Comparison of ENCODE assay signal across 8 cellular contexts in genomic region chr2:74959106-74959751, GRCh38. TPM values are rescaled to one million over a fixed set of nuclear protein-coding genes. Genes with fewer than 3 reads are reported as not detected.
DNase-seq lines count a peak whose midpoint lies in the region; ATAC-seq, FAIRE-seq and TF ChIP-seq lines count a peak whose summit lies in the region.

No MANE protein-coding gene starts in this region.

- no peaks in the 10 kb centered on the region for H3K79me2 ChIP-seq in H1 (ENCODE audit: control insufficient read depth in 1 of 2, insufficient read depth in 2 of 2, low read length in 2 of 2)

- H3K4me3 ChIP-seq in Peyer's patch (peak overlapping the region; percentile 58 to 93 (median 59)), H1 (ENCODE audit: extremely low read depth in 1 of 4, insufficient read depth in 2 of 4, low read depth in 3 of 4, low read length in 4 of 4) (peak overlapping the region; percentile 61 to 69 (median 64); a peak in 7 of 8 replicates), ovary (peak overlapping the region; percentile 75)

- H3K23me2 ChIP-seq in H1 (ENCODE audit: low read depth, low read length), result peaks cover 2% of the 10 kb centered on the region; the same call in 1 of the 2 replicates

- H2BK5ac ChIP-seq in H1 (ENCODE audit: low read depth, low read length), result no peak overlapping the region

- no peak overlapping the region for H2BK20ac ChIP-seq in H1 (ENCODE audit: low read length)

- H3K36me3 ChIP-seq in ES-I3 (ENCODE audit: insufficient read depth, low read length), result no peaks in the 10 kb centered on the region; the same call in 1 of the 2 replicates
- H3K36me3 ChIP-seq in Peyer's patch, result no peaks in the 10 kb centered on the region
- no peaks in the 10 kb centered on the region for H3K36me3 ChIP-seq in H1 (ENCODE audit: control insufficient read depth in 2 of 4, insufficient read depth in 4 of 4, low read length in 3 of 4)
- no peaks in the 10 kb centered on the region for H3K36me3 ChIP-seq in ovary

- H2BK12ac ChIP-seq in H1 (ENCODE audit: low read depth, low read length), result no peak overlapping the region

- H3K9ac ChIP-seq in ES-I3 (ENCODE audit: low read depth, low read length) (peak overlapping the region; percentile 57; the same call in 1 of the 2 replicates), H1 (replicated peaks in 1 of 4; ENCODE audit: extremely low read depth in 1 of 4, low read depth in 3 of 4, low read length in 3 of 4) (no peak overlapping the region)

- CTCF ChIA-PET in H1 (lab: Charles Lee; ENCODE audit: partially characterized antibody), result interaction anchor here (1.4 kb wide), 1 partner anchor 108 kb away, joined by 3 read pairs; no protein-coding TSS in a partner anchor

- FAIRE-seq in H1 (lab: Jason Lieb, UNC), result no peak

- no peak overlapping the region for H4K5ac ChIP-seq in H1 (ENCODE audit: insufficient read length, low read depth, low read length)

- H3K9me3 ChIP-seq in ES-I3 (ENCODE audit: control insufficient read depth, insufficient read depth, low read length) (peaks cover 15% of the 10 kb centered on the region; the same call in 1 of the 2 replicates), Peyer's patch (no peaks in the 10 kb centered on the region), H1 (ENCODE audit: insufficient read depth in 2 of 2, low read depth in 1 of 2, low read length in 1 of 2) (peaks cover 5 to 6% of the 10 kb centered on the region in 2 experiments), ovary (no peaks in the 10 kb centered on the region)

- H4K91ac ChIP-seq in H1 (replicated peaks; ENCODE audit: insufficient read length, low read length), result no peak overlapping the region

- no peak overlapping the region for H3K56ac ChIP-seq in H1 (replicated peaks; ENCODE audit: insufficient read length, low read depth, low read length)

- no peak overlapping the region for H4K8ac ChIP-seq in H1 (ENCODE audit: extremely low read depth, insufficient read depth, low read length)

- DNase-seq in Peyer's patch, result no peak
- no peak for DNase-seq in H1 (ENCODE audit: low read depth in 1 of 2, low spot score in 2 of 2)
- DNase-seq in ovary, result peak; percentile 8 to 32 (median 24)

- no peak overlapping the region for H2BK15ac ChIP-seq in H1 (ENCODE audit: low read length)

- H3K79me1 ChIP-seq in H1 (ENCODE audit: low read depth, low read length), result no peaks in the 10 kb centered on the region

- POLR2A ChIA-PET in H1 (lab: Charles Lee; ENCODE audit: partially characterized antibody), result interaction anchor here (1.9 kb wide), 1 partner anchor 11 kb away, joined by 6 read pairs; no protein-coding TSS in a partner anchor

- no peaks in the 10 kb centered on the region for H4K20me1 ChIP-seq in H1 (replicated peaks in 1 of 2; ENCODE audit: control insufficient read depth in 1 of 2, insufficient read depth in 2 of 2, low read length in 2 of 2)

- no peak for ATAC-seq in GM18519 (IDR thresholded peaks at IDR 0.05; ENCODE audit: low FRiP score, unreplicated experiment)
- ATAC-seq in HG02759 (IDR thresholded peaks at IDR 0.05; ENCODE audit: unreplicated experiment), result no peak
- no peak for ATAC-seq in esophagus mucosa
- ATAC-seq in GM18502 (IDR thresholded peaks at IDR 0.05; ENCODE audit: poor library complexity, unreplicated experiment), result no peak

- H3K4me1 ChIP-seq in ES-I3 (ENCODE audit: insufficient read depth, low read length) (no peaks in the 10 kb centered on the region), Peyer's patch (peaks cover 0 to 14% (median 0%) of the 10 kb centered on the region in 4 donors), H1 (replicated peaks in 1 of 4; ENCODE audit: control insufficient read depth in 3 of 4, insufficient read depth in 4 of 4, low read length in 3 of 4) (peaks cover 0 to 3% (median 2%) of the 10 kb centered on the region in 4 experiments; a peak in 3 of 7 replicates), ovary (ENCODE audit: insufficient read depth) (peaks cover 3% of the 10 kb centered on the region)

- H3K18ac ChIP-seq in H1 (ENCODE audit: extremely low read depth, low read length), result no peak overlapping the region

- TF ChIP-seq RAD21 in H1 (IDR thresholded peaks at IDR 0.05 in 1 of 2, conservative IDR thresholded peaks at IDR 0.05 in 1 of 2; ENCODE audit: low read depth in 2 of 2, low read length in 2 of 2), result no peak

- no peak overlapping the region for H2BK120ac ChIP-seq in H1 (replicated peaks; ENCODE audit: low read depth, low read length)

- intact Hi-C loops in ovary (cut with DNase I), result no loop called here

- H3K4ac ChIP-seq in H1 (replicated peaks; ENCODE audit: insufficient read length, low read depth, low read length), result no peak overlapping the region

- H3K27me3 ChIP-seq in Peyer's patch, result no peaks in the 10 kb centered on the region
- H3K27me3 ChIP-seq in H1 (replicated peaks in 1 of 4; ENCODE audit: control insufficient read depth in 3 of 4, extremely low read depth in 1 of 4, insufficient read depth in 3 of 4, low read length in 3 of 4), result peaks cover 0 to 17% (median 11%) of the 10 kb centered on the region in 4 experiments; a peak in 6 of 7 replicates
- no peaks in the 10 kb centered on the region for H3K27me3 ChIP-seq in ovary

- H2AFZ ChIP-seq in H1 (ENCODE audit: low read length), result no peak overlapping the region; the same call in 1 of the 2 replicates

- TF ChIP-seq POLR2A in Peyer's patch (IDR thresholded peaks at IDR 0.05) (no peak), H1 (IDR thresholded peaks at IDR 0.05; ENCODE audit: control extremely low read depth in 1 of 2, low read depth in 2 of 2, low read length in 2 of 2) (no peak), ovary (IDR thresholded peaks at IDR 0.05) (no peak)

- no peak for TF ChIP-seq CTCF in Peyer's patch (IDR thresholded peaks at IDR 0.05)
- no peak for TF ChIP-seq CTCF in H1 (IDR thresholded peaks at IDR 0.05; ENCODE audit: control extremely low read depth in 1 of 3, insufficient read depth in 1 of 3, low read depth in 1 of 3, low read length in 3 of 3)
- no peak for TF ChIP-seq CTCF in ovary (IDR thresholded peaks at IDR 0.05)

- H3K23ac ChIP-seq in H1 (ENCODE audit: insufficient read length), result no peak overlapping the region

- H3K14ac ChIP-seq in H1 (ENCODE audit: insufficient read length), result no peak overlapping the region

- H3K27ac ChIP-seq in Peyer's patch, result peak overlapping the region; percentile 87 to 96 (median 88)
- H3K27ac ChIP-seq in H1 (ENCODE audit: low read depth, low read length), result no peak overlapping the region
- H3K27ac ChIP-seq in ovary, result peak overlapping the region in 1 of 2 donors; percentile 97

- no peak for TF ChIP-seq EP300 in H1 (IDR thresholded peaks at IDR 0.05; ENCODE audit: borderline replicate concordance in 1 of 2, low read depth in 2 of 2, low read length in 2 of 2)
- no peak for TF ChIP-seq EP300 in ovary (IDR thresholded peaks at IDR 0.05)

- H3K4me2 ChIP-seq in H1 (ENCODE audit: insufficient read depth in 1 of 2, low read depth in 2 of 2, low read length in 2 of 2), result peak overlapping the region; percentile 41 to 62; a peak in 3 of 4 replicates

- H2AK5ac ChIP-seq in H1 (ENCODE audit: low read depth, low read length), result no peak overlapping the region

- 93% methylated on average over 9 of the region's 10 CpGs; no CpG with 5 or more reads in 1 of the 2 experiments for WGBS in H1 (ENCODE audit: extremely low coverage in 1 of 2, insufficient coverage in 1 of 2, insufficient read length in 1 of 2, insufficient replicate concordance in 2 of 2, low coverage in 1 of 2, low lambda C conversion rate in 2 of 2, missing lambda C conversion rate in 1 of 2), 2 experiments
- WGBS in ovary, 3 donors, result 85 to 87% (median 85%) methylated on average over 10 of the region's 10 CpGs

TF ChIP-seq in H1, 55 proteins besides CTCF, POLR2A, EP300 and RAD21 (continues in another document):
- TF ChIP-seq BCL11A (IDR thresholded peaks at IDR 0.05; ENCODE audit: low read depth in 2 of 2, low read length in 2 of 2) (no peak), SUZ12 (IDR thresholded peaks at IDR 0.05; ENCODE audit: low read length) (no peak), SIRT6 (IDR thresholded peaks at IDR 0.05; ENCODE audit: low read length) (no peak), ASH2L (IDR thresholded peaks at IDR 0.05; ENCODE audit: low read length) (no peak), POU5F1 (IDR thresholded peaks at IDR 0.05; ENCODE audit: low read depth, low read length) (no peak)

RNA-seq across cellular contexts. Expression of gene POLE4, which starts 0.8 kb away (rescaled TPM):
- total RNA-seq in Peyer's patch (10 to 100 TPM; 20.1 to 46.2 (median 23.6) TPM), ovary (10 to 100 TPM; 30.3 to 77.1 (median 47.1) TPM), esophagus mucosa (42.4 TPM)
- total RNA-seq in H1 (2021; fragmentation: NEBNext Ultra II Directional; extraction: Animal tissue kit (Norgen Biotek cat#: 25700)), result 44.4 and 44.7 TPM in 2 replicates
- polyA plus RNA-seq in H1 (2011; rRNA removed) (11.5 and 16.7 TPM in 2 replicates), ovary (10 to 100 TPM; 47.5 to 68.5 TPM)
- 15.8 TPM for polyA plus RNA-seq in H1 (2011; cell fraction: cytosol; rRNA removed)
- 9.2 TPM for polyA plus RNA-seq in H1 (2011; cell fraction: nucleus; rRNA removed)
- polyA plus RNA-seq in H1 (2012, experiment 1 of 2), result 34.1 to 50.7 TPM (median 41.9 TPM) in 4 replicates
- 58.5 TPM for polyA plus RNA-seq in H1 (2012, experiment 2 of 2)
- 17.5 TPM for polyA plus RNA-seq in H1 (2013, experiment 1 of 2)
- polyA plus RNA-seq in H1 (2013, experiment 2 of 2), result 19.9 TPM
- polyA minus RNA-seq in H1 (2011; rRNA and poly(A)+ RNA removed), result 4.0 and 4.9 TPM in 2 replicates
- 12.7 TPM for polyA minus RNA-seq in H1 (2011; cell fraction: cytosol; rRNA and poly(A)+ RNA removed)
- polyA minus RNA-seq in H1 (2011; cell fraction: nucleus; rRNA and poly(A)+ RNA removed), result 12.6 TPM

Comparison
In these comparisons a context has a peak if more than half of its experiments do, and no peak if none do; other contexts are left out.
1. DNase-seq: peak in ovary (5 of 5); none in Peyer's patch (0 of 3) and H1 (0 of 2).
2. Peak in every context shown above with its lines, with median percentiles within 50 percentile points of each other: H3K4me3 ChIP-seq.